In genomic region chr3:112642912-112643506, GRCh38 we compare ENCODE assay signal across 8 cellular contexts. TPM values are rescaled to one million over a fixed set of nuclear protein-coding genes. Genes with fewer than 3 reads are reported as not detected.
A peak's percentile ranks its signal among the peaks of the same experiment; 100 is the strongest.
DNase-seq lines count a peak whose midpoint lies in the region; ATAC-seq and TF ChIP-seq lines count a peak whose summit lies in the region.

No MANE protein-coding gene starts in this region.

- peak; percentile 95 for ATAC-seq in GM18511 (IDR thresholded peaks at IDR 0.05; ENCODE audit: unreplicated experiment)
- peak; percentile 88 for ATAC-seq in HG03025 (IDR thresholded peaks at IDR 0.05; ENCODE audit: low FRiP score, unreplicated experiment)

- TF ChIP-seq CTCF in 22Rv1 (IDR thresholded peaks at IDR 0.05): peak; percentile 92
- TF ChIP-seq CTCF in astrocyte of the spinal cord (IDR thresholded peaks at IDR 0.05; ENCODE audit: low read depth, low read length): peak; percentile 91
- peak; percentile 63 to 87 (median 80) for TF ChIP-seq CTCF in spleen (IDR thresholded peaks at IDR 0.05 in 8 of 11, conservative IDR thresholded peaks at IDR 0.05 in 3 of 11)

- H3K27me3 ChIP-seq in iPS DF 6.9 (ENCODE audit: control insufficient read depth, insufficient read depth, low read length) (no peaks in the 10 kb centered on the region), spleen (replicated peaks in 1 of 7) (peaks cover 0 to 22% (median 0%) of the 10 kb centered on the region in 7 donors)

- DNase-seq in NCI-H2029 (lab: John Stamatoyannopoulos, UW) (peak; percentile 70), T1000 (lab: John Stamatoyannopoulos, UW) (peak; percentile 67), astrocyte of the spinal cord (ENCODE audit: low read depth, low spot score) (peak; percentile 92), iPS DF 6.9 (ENCODE audit: low read depth, low spot score) (peak; percentile 80), spleen (peak; percentile 90)

- H3K9me3 ChIP-seq in iPS DF 6.9 (ENCODE audit: control insufficient read depth, insufficient read depth, low read length) (no peaks in the 10 kb centered on the region), spleen (no peaks in the 10 kb centered on the region)

- in situ Hi-C loops in astrocyte of the spinal cord (cut with HindIII; ENCODE audit: low sequenced_read_pairs): no loop called here

- no peak overlapping the region for H3K4me3 ChIP-seq in astrocyte of the spinal cord (ENCODE audit: low read depth, low read length)
- H3K4me3 ChIP-seq in iPS DF 6.9 (ENCODE audit: low read length): no peak overlapping the region
- H3K4me3 ChIP-seq in spleen: peak overlapping the region in 2 of 8 donors; percentile 9 to 47

- intact Hi-C loops in spleen (cut with DNase I; ENCODE audit: low total_unique reads): loop anchor here (5.0 kb wide), 1 partner anchor 334 kb away; the partner anchor contains the start of gene CD200R1

- H3K27ac ChIP-seq in 22Rv1 (no peak overlapping the region), iPS DF 6.9 (ENCODE audit: low read length) (no peak overlapping the region), spleen (peak overlapping the region in 1 of 8 donors; percentile 48)

- no CpG with 5 or more reads among the region's 10 CpGs for WGBS in iPS DF 6.9 (ENCODE audit: insufficient coverage, insufficient read length)
- WGBS in spleen, 5 donors: 7 to 9% (median 8%) methylated on average over 10 of the region's 10 CpGs

- H3K36me3 ChIP-seq in iPS DF 6.9 (ENCODE audit: control insufficient read depth, insufficient read depth, low read length): no peaks in the 10 kb centered on the region
- H3K36me3 ChIP-seq in spleen: no peaks in the 10 kb centered on the region

- TF ChIP-seq POLR2A in spleen (IDR thresholded peaks at IDR 0.05): no peak

- H3K4me1 ChIP-seq in iPS DF 6.9 (ENCODE audit: control insufficient read depth, insufficient read depth, low read length): peaks cover 15% of the 10 kb centered on the region; the same call in 1 of the 2 replicates
- peaks cover 0 to 27% (median 15%) of the 10 kb centered on the region in 6 donors for H3K4me1 ChIP-seq in spleen

RNA-seq across cellular contexts. Expression of gene CCDC80, which starts 2.1 kb away (rescaled TPM):
- total RNA-seq in spleen: 10 to 100 TPM; 10.7 to 99.9 (median 37.8) TPM
- 10 to 100 TPM in 1 of 3 donors, 1 to 10 TPM in 2; 5.2 to 17.1 (median 6.8) TPM for polyA plus RNA-seq in spleen
